ENCODE assay signal across 26 cellular contexts in the genomic region with DNA sequence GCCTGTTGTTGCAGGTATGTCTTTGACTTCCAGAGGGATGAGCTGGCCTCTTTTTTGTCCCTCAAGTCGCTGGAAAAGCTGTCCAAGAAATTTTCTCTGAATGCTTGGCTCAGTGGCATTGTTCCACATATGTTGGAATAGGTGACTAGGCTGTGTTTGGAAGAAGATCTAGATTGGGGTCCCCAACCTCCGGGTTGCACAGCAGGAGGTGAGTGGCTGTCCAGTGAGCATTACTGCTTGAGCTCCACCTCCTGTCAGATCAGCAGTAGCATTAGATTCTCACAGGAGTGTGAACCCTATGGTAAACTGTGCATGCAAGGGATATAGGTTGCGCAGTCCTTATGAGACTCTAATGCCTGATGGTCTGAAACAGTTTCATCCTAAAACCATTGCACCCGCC.
"Had no signal": no experiment of that assay in that cellular context is flagged by ENCODE, and none has a peak within 500 bp of the region (broad histone marks: within the 10 kb centered on the region; RNA-seq: fewer than 3 reads in every experiment).

No MANE protein-coding gene starts in this region.

- H3K9me3 ChIP-seq: gastrocnemius medialis, heart left ventricle, left lung, right lobe of liver, testis, tibial artery, upper lobe of left lung had no signal

- H3K27ac Mint-ChIP-seq: natural killer cell had no signal

- DNase-seq: effector CD8-positive, alpha-beta T cell; endodermal cell; foreskin fibroblast; gastrocnemius medialis; heart left ventricle; left cardiac atrium; left lung; natural killer cell; right lobe of liver; small intestine; stimulated activated CD4-positive, alpha-beta T cell treated with anti-CD3 and anti-CD28 coated beads, Interleukin-12 subunit alpha, Interleukin-12 subunit beta, amount 100 ng/mL, for 4 hours; stimulated activated CD4-positive, alpha-beta T cell treated with anti-CD3 and anti-CD28 coated beads, Interleukin-1b, Interleukin-23, amount 100 ng/mL, for 48 hours; stimulated activated CD4-positive, alpha-beta T cell treated with anti-CD3 and anti-CD28 coated beads, Interleukin-4, amount 100 ng/mL, for 1 hour; stimulated activated CD8-positive, alpha-beta memory T cell treated with anti-CD3 and anti-CD28 coated beads, Interleukin-4, amount 100 ng/mL, for 48 hours; stimulated activated naive CD4-positive, alpha-beta T cell treated with Interleukin-2 at 50 U/mL for 16 hours; substantia nigra; testis; tibial artery; upper lobe of left lung had no signal

- H2AFZ ChIP-seq: hepatocyte, parathyroid adenoma had no signal

- H3K27me3 ChIP-seq: gastrocnemius medialis, heart left ventricle, hepatocyte, left lung, right lobe of liver, testis, tibial artery, upper lobe of left lung had no signal

- ATAC-seq: esophagus mucosa, gastrocnemius medialis, heart left ventricle, left cardiac atrium, left lung, right lobe of liver had no signal

- H3K27ac ChIP-seq: epithelial cell of prostate, hepatocyte, parathyroid adenoma, right lobe of liver, testis, tibial artery had no signal

- H3K27me3 Mint-ChIP-seq: progenitor cell of endocrine pancreas had no signal

- H3K4me1 ChIP-seq: testis had no signal

- H3K9ac ChIP-seq: parathyroid adenoma had no signal

- H3K36me3 Mint-ChIP-seq: natural killer cell had no signal

- H3K9me3 Mint-ChIP-seq: natural killer cell had no signal

- H3K4me2 ChIP-seq: hepatocyte had no signal

- FAIRE-seq: colon, small intestine, urothelium cell line had no signal

- H3K4me3 ChIP-seq: gastrocnemius medialis, heart left ventricle, hepatocyte, left lung, right lobe of liver, testis, tibial artery, upper lobe of left lung had no signal

- H3K4me3 Mint-ChIP-seq: endodermal cell, natural killer cell had no signal
